18 cellular contexts compared by ENCODE assay signal in the genomic region with DNA sequence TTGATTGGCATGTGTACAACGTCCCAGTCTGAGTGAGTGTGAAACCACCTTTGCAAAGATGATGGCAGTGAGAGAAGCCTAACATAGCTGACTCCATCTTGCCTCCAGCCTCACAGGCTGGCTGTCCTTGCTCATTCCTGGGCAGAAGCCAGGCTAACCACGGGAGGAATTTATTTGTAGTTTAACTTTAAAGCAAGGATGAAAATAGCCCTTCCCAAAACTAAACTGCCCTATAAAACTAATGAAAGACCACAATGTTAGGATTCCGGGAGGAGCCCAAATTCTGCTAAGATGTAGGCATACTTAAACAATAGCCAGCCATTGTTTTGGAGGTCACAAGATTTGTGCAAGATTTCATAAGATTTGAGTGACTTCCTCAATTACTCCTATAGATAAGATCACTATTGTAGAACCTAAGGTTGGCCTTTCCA.
DNase-seq lines count a peak whose midpoint lies in the region; ATAC-seq, FAIRE-seq and TF ChIP-seq lines count a peak whose summit lies in the region.
"Had no signal": no experiment of that assay in that cellular context is flagged by ENCODE, and none has a peak within 500 bp of the region (broad histone marks: within the 10 kb centered on the region; RNA-seq: fewer than 3 reads in every experiment).

No MANE protein-coding gene starts in this region.

- no peak overlapping the region for H3K27ac ChIP-seq in astrocyte (ENCODE audit: low read depth, low read length)
- H3K27ac ChIP-seq in osteoblast (ENCODE audit: low read depth, low read length), result no peak overlapping the region
- H3K27ac ChIP-seq in right cardiac atrium (ENCODE audit: low read length), result no peak overlapping the region
- H3K27ac ChIP-seq: BLaER1, Peyer's patch had no signal

- no peaks in the 10 kb centered on the region for H3K79me2 ChIP-seq in astrocyte (ENCODE audit: insufficient read depth, low read length)
- no peaks in the 10 kb centered on the region for H3K79me2 ChIP-seq in osteoblast (ENCODE audit: insufficient read depth, low read length)

- TF ChIP-seq CTCF in astrocyte (IDR thresholded peaks at IDR 0.05; ENCODE audit: insufficient read depth, low read depth, low read length) (no peak), osteoblast (IDR thresholded peaks at IDR 0.05; ENCODE audit: extremely low read depth, low read depth, low read length) (no peak)

- H4K20me1 ChIP-seq in astrocyte (ENCODE audit: insufficient read depth, low read length), result no peaks in the 10 kb centered on the region
- no peaks in the 10 kb centered on the region for H4K20me1 ChIP-seq in osteoblast (ENCODE audit: insufficient read depth, low read length)
- H4K20me1 ChIP-seq: BLaER1 had no signal

- no peaks in the 10 kb centered on the region for H3K27me3 ChIP-seq in astrocyte (ENCODE audit: insufficient read depth, low read length)
- H3K27me3 ChIP-seq in osteoblast (ENCODE audit: insufficient read depth, low read length), result no peaks in the 10 kb centered on the region
- H3K27me3 ChIP-seq in right cardiac atrium (ENCODE audit: control insufficient read depth, insufficient read depth), result peaks cover 3% of the 10 kb centered on the region
- H3K27me3 ChIP-seq: BLaER1, Peyer's patch had no signal

- DNase-seq in ELR (ENCODE audit: low read depth) (peak; percentile 15), M059J (ENCODE audit: low read depth) (peak; percentile 90), astrocyte (ENCODE audit: low read depth) (peak; percentile 7), osteoblast (ENCODE audit: insufficient read length, low spot score, missing footprints) (no peak), hypothalamus (lab: John Stamatoyannopoulos, UW) (no peak), SKM-1 treated with dmso at 0.1 percent for 144 hours (lab: John Stamatoyannopoulos, UW; ENCODE audit: unreplicated experiment) (no peak), right cardiac atrium (no peak)
- DNase-seq: CD8-positive, alpha-beta memory T cell; DMS153; Kasumi-1; NCI-H1092; NCI-H1694 treated with DMSO at 0.1 percent for 48 hours; NCI-H748 treated with DMSO at 0.1 percent for 48 hours; Peyer's patch; SHP77 had no signal

- H3K4me2 ChIP-seq in astrocyte (ENCODE audit: low read length), result no peak overlapping the region
- no peak overlapping the region for H3K4me2 ChIP-seq in osteoblast (ENCODE audit: insufficient read depth, low read length)
- H3K4me2 ChIP-seq: BLaER1 had no signal

- no peak for ATAC-seq in right cardiac atrium
- ATAC-seq in GM21576 (IDR thresholded peaks at IDR 0.05; ENCODE audit: unreplicated experiment), result no peak

- 42% methylated on average over 3 of the region's 3 CpGs for whole genome bisulfite sequencing in right cardiac atrium

- intact Hi-C loops in right cardiac atrium (cut with DNase I), result no loop called here

- peaks cover 14% of the 10 kb centered on the region for H3K27me3 Mint-ChIP-seq in astrocyte (ENCODE audit: low read depth, unreplicated experiment)

- peaks cover 11% of the 10 kb centered on the region for H3K4me1 Mint-ChIP-seq in astrocyte (ENCODE audit: low read depth, unreplicated experiment)
- H3K4me1 Mint-ChIP-seq: CD8-positive, alpha-beta memory T cell had no signal

- H3K36me3 Mint-ChIP-seq in astrocyte (ENCODE audit: low read depth, unreplicated experiment), result no peaks in the 10 kb centered on the region
- H3K36me3 Mint-ChIP-seq: CD8-positive, alpha-beta memory T cell had no signal

- H3K4me1 ChIP-seq in astrocyte (ENCODE audit: insufficient read depth, low read length), result no peaks in the 10 kb centered on the region
- peaks cover 10% of the 10 kb centered on the region for H3K4me1 ChIP-seq in osteoblast (ENCODE audit: insufficient read depth, low read length)
- no peaks in the 10 kb centered on the region for H3K4me1 ChIP-seq in right cardiac atrium (ENCODE audit: control insufficient read depth, insufficient read depth, low read length)
- H3K4me1 ChIP-seq: BLaER1, Peyer's patch had no signal

- H3K4me3 Mint-ChIP-seq in astrocyte (ENCODE audit: unreplicated experiment), result no peak overlapping the region
- H3K4me3 Mint-ChIP-seq: CD8-positive, alpha-beta memory T cell had no signal

- FAIRE-seq in astrocyte (lab: Jason Lieb, UNC), result no peak
- FAIRE-seq: GM12891 had no signal

- H2AFZ ChIP-seq in astrocyte (ENCODE audit: low read depth, low read length) (no peak overlapping the region), osteoblast (ENCODE audit: low read length) (peak overlapping the region; percentile 41)

- no peaks in the 10 kb centered on the region for H3K9me3 ChIP-seq in astrocyte (ENCODE audit: insufficient read depth, low read depth, low read length)
- H3K9me3 ChIP-seq in osteoblast (ENCODE audit: low read depth, low read length), result no peaks in the 10 kb centered on the region
- H3K9me3 ChIP-seq in right cardiac atrium (ENCODE audit: control insufficient read depth, low read length), result no peaks in the 10 kb centered on the region
- H3K9me3 ChIP-seq: Peyer's patch had no signal

- H3K9me3 Mint-ChIP-seq in astrocyte (ENCODE audit: unreplicated experiment), result peaks cover 7% of the 10 kb centered on the region
- H3K9me3 Mint-ChIP-seq: CD8-positive, alpha-beta memory T cell had no signal

- H3K9ac ChIP-seq in astrocyte (ENCODE audit: low read length), result no peak overlapping the region
- H3K9ac ChIP-seq: BLaER1 had no signal

- H3K36me3 ChIP-seq in astrocyte (ENCODE audit: insufficient read depth, low read length) (no peaks in the 10 kb centered on the region), osteoblast (ENCODE audit: insufficient read depth, low read length) (no peaks in the 10 kb centered on the region)
- H3K36me3 ChIP-seq: BLaER1, Peyer's patch had no signal

- no peak overlapping the region for H3K4me3 ChIP-seq in astrocyte (ENCODE audit: insufficient read depth, low read depth, low read length)
- H3K4me3 ChIP-seq in osteoblast (ENCODE audit: insufficient read depth, low read length), result no peak overlapping the region
- no peak overlapping the region for H3K4me3 ChIP-seq in right cardiac atrium (ENCODE audit: low read length)
- H3K4me3 ChIP-seq: BLaER1, Peyer's patch had no signal

- no peak overlapping the region for H3K27ac Mint-ChIP-seq in astrocyte (ENCODE audit: unreplicated experiment)
- H3K27ac Mint-ChIP-seq: CD8-positive, alpha-beta memory T cell had no signal

Comparison
In these comparisons a context has a peak if more than half of its experiments do, and no peak if none do; other contexts are left out.
1. DNase-seq: peak in ELR (single experiment), M059J (single experiment) and astrocyte (single experiment); none in osteoblast (single experiment), hypothalamus (0 of 51), SKM-1 treated with dmso at 0.1 percent for 144 hours (single experiment) and right cardiac atrium (0 of 3).